In the genomic region with DNA sequence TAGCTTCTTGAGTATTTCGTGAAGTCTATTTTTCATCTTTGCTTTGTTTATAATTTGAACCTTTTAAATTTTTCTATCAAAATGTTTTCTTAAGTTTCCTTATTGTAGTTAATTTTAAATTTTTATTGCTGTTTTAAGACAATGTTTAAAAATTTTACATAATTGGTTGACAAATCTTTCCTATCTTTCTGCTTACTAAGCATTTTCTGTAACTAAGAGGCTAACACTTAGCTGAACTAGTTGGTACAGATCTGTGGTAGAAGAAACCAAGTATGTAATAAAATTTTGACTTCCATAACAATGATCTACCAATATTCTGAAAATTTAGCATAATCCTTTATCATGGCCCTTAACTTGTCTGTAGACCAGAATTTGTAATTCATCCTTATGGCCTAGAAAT, we compare ENCODE assay signal across 1 cellular context.
TF ChIP-seq lines count a peak whose summit lies in the region.

No MANE protein-coding gene starts in this region.

TF ChIP-seq in HepG2, 621 proteins besides CTCF, POLR2A, EP300 and RAD21 (continued from another document):
- TF ChIP-seq, protein P1, sequence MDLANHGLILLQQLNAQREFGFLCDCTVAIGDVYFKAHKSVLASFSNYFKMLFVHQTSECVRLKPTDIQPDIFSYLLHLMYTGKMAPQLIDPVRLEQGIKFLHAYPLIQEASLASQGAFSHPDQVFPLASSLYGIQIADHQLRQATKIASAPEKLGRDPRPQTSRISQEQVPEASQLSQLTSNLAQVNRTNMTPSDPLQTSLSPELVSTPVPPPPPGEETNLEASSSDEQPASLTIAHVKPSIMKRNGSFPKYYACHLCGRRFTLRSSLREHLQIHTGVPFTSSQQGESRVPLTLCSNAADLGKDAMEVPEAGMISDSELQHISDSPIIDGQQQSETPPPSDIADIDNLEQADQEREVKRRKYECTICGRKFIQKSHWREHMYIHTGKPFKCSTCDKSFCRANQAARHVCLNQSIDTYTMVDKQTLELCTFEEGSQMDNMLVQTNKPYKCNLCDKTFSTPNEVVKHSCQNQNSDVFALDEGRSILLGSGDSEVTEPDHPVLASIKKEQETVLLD (CRISPR knock-in tag; IDR thresholded peaks at IDR 0.05; ENCODE audit: low read depth), result no peak
- peak; percentile 97 for TF ChIP-seq MAFF (IDR thresholded peaks at IDR 0.05; ENCODE audit: low read depth, low read length)
